Comparison of ENCODE assay signal across 10 cellular contexts in genomic region chr3:119297169-119297568, GRCh38. TPM values are rescaled to one million over a fixed set of nuclear protein-coding genes. Genes with fewer than 3 reads are reported as not detected.
DNase-seq lines count a peak whose midpoint lies in the region; ATAC-seq and TF ChIP-seq lines count a peak whose summit lies in the region.
"Had no signal": no experiment of that assay in that cellular context is flagged by ENCODE, and none has a peak within 500 bp of the region (broad histone marks: within the 10 kb centered on the region; RNA-seq: fewer than 3 reads in every experiment).

No MANE protein-coding gene starts in this region.

- CTCF ChIA-PET in OCI-LY7 (lab: Charles Lee; ENCODE audit: unreplicated experiment): interaction anchor here (0.6 to 1.2 kb wide), 2 partner anchors 25 to 56 kb away, joined by 4 read pairs; no protein-coding TSS in a partner anchor

- peaks cover 69% of the 10 kb centered on the region for H3K4me1 Mint-ChIP-seq in stimulated activated memory B cell treated with anti-CD40 and anti-IgM and Interleukin-4, amounts not matched to agents 10 μg/mL and 1 μg/mL and 100 μg/mL, for 72 hours

- no peaks in the 10 kb centered on the region for H3K9me2 ChIP-seq in OCI-LY7 (ENCODE audit: insufficient read depth, low read length)

- no peak overlapping the region for H3K27ac ChIP-seq in OCI-LY7 (ENCODE audit: low read depth, low read length, poor library complexity, severe bottlenecking)

- H3K4me3 ChIP-seq in adipocyte (ENCODE audit: low read length) (peak overlapping the region; percentile 95), OCI-LY7 (ENCODE audit: low read depth, low read length, poor library complexity, severe bottlenecking) (no peak overlapping the region)

- no peaks in the 10 kb centered on the region for H3K27me3 ChIP-seq in adipocyte (replicated peaks; ENCODE audit: control insufficient read depth, insufficient read depth, low read length)

- no peaks in the 10 kb centered on the region for H3K27me3 Mint-ChIP-seq in stimulated activated memory B cell treated with anti-CD40 and anti-IgM and Interleukin-4, amounts not matched to agents 10 μg/mL and 1 μg/mL and 100 μg/mL, for 72 hours

- intact Hi-C loops in OCI-LY7 (cut with micrococcal nuclease; ENCODE audit: unreplicated experiment): loop anchor here (5.0 kb wide), 1 partner anchor 55 kb away; no protein-coding TSS in a partner anchor

- TF ChIP-seq CTCF in OCI-LY7 (conservative IDR thresholded peaks at IDR 0.05; ENCODE audit: low read length): no peak

- no peaks in the 10 kb centered on the region for H3K79me2 ChIP-seq in OCI-LY7 (ENCODE audit: insufficient read depth, low read depth, low read length)

- H3K4me3 Mint-ChIP-seq in stimulated activated memory B cell treated with anti-CD40 and anti-IgM and Interleukin-4, amounts not matched to agents 10 μg/mL and 1 μg/mL and 100 μg/mL, for 72 hours: no peak overlapping the region

- H3K9me3 ChIP-seq in adipocyte (ENCODE audit: control insufficient read depth, low read length): no peaks in the 10 kb centered on the region
- no peaks in the 10 kb centered on the region for H3K9me3 ChIP-seq in OCI-LY7 (ENCODE audit: low read length)

- no peak overlapping the region for H2AFZ ChIP-seq in OCI-LY7 (ENCODE audit: low read length)

- ATAC-seq in stimulated activated memory B cell treated with anti-CD40 and anti-IgM and Interleukin-4, amounts not matched to agents 10 μg/mL and 1 μg/mL and 100 μg/mL, for 72 hours: no peak
- ATAC-seq in HG02973 (IDR thresholded peaks at IDR 0.05; ENCODE audit: unreplicated experiment): no peak

- H3K9me3 Mint-ChIP-seq in stimulated activated memory B cell treated with anti-CD40 and anti-IgM and Interleukin-4, amounts not matched to agents 10 μg/mL and 1 μg/mL and 100 μg/mL, for 72 hours: no peaks in the 10 kb centered on the region

- H3K36me3 ChIP-seq in adipocyte (ENCODE audit: control insufficient read depth, insufficient read depth, low read length, severe bottlenecking) (no peaks in the 10 kb centered on the region), OCI-LY7 (ENCODE audit: insufficient read depth, low read length) (no peaks in the 10 kb centered on the region)

- H3K9ac ChIP-seq in adipocyte (ENCODE audit: low read length): peak overlapping the region; percentile 84

- H3K27ac Mint-ChIP-seq in stimulated activated memory B cell treated with anti-CD40 and anti-IgM and Interleukin-4, amounts not matched to agents 10 μg/mL and 1 μg/mL and 100 μg/mL, for 72 hours: peak overlapping the region; percentile 94

- H3K4me2 ChIP-seq in OCI-LY7 (ENCODE audit: low read length): no peak overlapping the region

- no TSS peak for BruUV-seq in OCI-LY7 (replicated peaks; lab: Mats Ljungman, UMichigan)

- H3K36me3 Mint-ChIP-seq in stimulated activated memory B cell treated with anti-CD40 and anti-IgM and Interleukin-4, amounts not matched to agents 10 μg/mL and 1 μg/mL and 100 μg/mL, for 72 hours: peaks cover 10% of the 10 kb centered on the region

- DNase-seq in GM04504 (ENCODE audit: low read depth): peak; percentile 55
- peak; percentile 56 for DNase-seq in adipocyte (ENCODE audit: low read depth)
- DNase-seq in hepatic stellate cell (ENCODE audit: low spot score): peak; percentile 32
- DNase-seq in OCI-LY7 (ENCODE audit: low spot score): no peak
- DNase-seq in NOMO-1 (lab: John Stamatoyannopoulos, UW; ENCODE audit: unreplicated experiment in 2 of 2): no peak
- no peak for DNase-seq in NCI-H2081 treated with DMSO at 0.1 percent for 48 hours (lab: John Stamatoyannopoulos, UW)
- DNase-seq: effector CD8-positive, alpha-beta T cell; T-helper 1 cell had no signal

- POLR2A ChIA-PET in OCI-LY7 (lab: Charles Lee): interaction anchor here (0.6 to 2.0 kb wide), 6 partner anchors 10 to 849 kb away, joined by 3 to 4 read pairs (median 3); no protein-coding TSS in a partner anchor

- no peaks in the 10 kb centered on the region for H4K20me1 ChIP-seq in OCI-LY7 (ENCODE audit: insufficient read depth, low read length)

- H3K4me1 ChIP-seq in adipocyte (ENCODE audit: control insufficient read depth, insufficient read depth, low read length) (peaks cover 32% of the 10 kb centered on the region), OCI-LY7 (ENCODE audit: insufficient read depth, low read length, poor library complexity, severe bottlenecking) (peaks cover 37% of the 10 kb centered on the region)

RNA-seq across cellular contexts. Expression of gene ARHGAP31, which starts 3.0 kb away (rescaled TPM):
- total RNA-seq in OCI-LY7 (2014; rRNA removed; shearing (Covaris generic)): 4.1 TPM in 2 replicates
- 2.8 and 4.0 TPM in 2 replicates for total RNA-seq in OCI-LY7 (2022)

RNA-seq across cellular contexts. Expression of gene B4GALT4, which starts 56.5 kb away (rescaled TPM):
- total RNA-seq in OCI-LY7 (2014; rRNA removed; shearing (Covaris generic)): 17.3 and 20.3 TPM in 2 replicates
- total RNA-seq in OCI-LY7 (2022): 16.6 and 18.5 TPM in 2 replicates

Comparison
In these comparisons a context has a peak if more than half of its experiments do, and no peak if none do; other contexts are left out.
1. DNase-seq: peak in GM04504 (single experiment), adipocyte (single experiment) and hepatic stellate cell (single experiment); none in OCI-LY7 (single experiment), NOMO-1 (0 of 2) and NCI-H2081 treated with DMSO at 0.1 percent for 48 hours (single experiment).